In the genomic region with DNA sequence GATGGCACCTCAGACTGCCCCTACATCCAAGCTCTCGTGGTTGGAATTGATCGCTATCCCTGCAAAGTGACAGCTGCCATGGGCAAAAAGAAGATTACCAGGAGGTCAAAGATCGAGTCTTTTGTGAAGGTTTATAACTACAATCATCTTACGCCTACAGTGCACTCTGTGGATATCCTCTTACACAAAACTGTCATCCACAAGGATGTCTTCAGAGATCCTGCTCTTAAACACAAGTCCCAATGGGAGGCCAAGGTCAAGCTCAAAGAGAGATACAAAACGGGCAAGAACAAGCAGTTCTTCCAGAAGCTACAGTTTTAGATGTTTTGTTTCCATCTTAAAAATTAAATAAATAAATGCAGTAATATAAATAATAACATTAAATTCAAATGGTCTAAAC, we compare ENCODE assay signal across 25 cellular contexts. TPM values are rescaled to one million over a fixed set of nuclear protein-coding genes. Genes with fewer than 3 reads are reported as not detected.
DNase-seq lines count a peak whose midpoint lies in the region; ATAC-seq, FAIRE-seq and TF ChIP-seq lines count a peak whose summit lies in the region.
"Had no signal": no experiment of that assay in that cellular context is flagged by ENCODE, and none has a peak within 500 bp of the region (broad histone marks: within the 10 kb centered on the region; RNA-seq: fewer than 3 reads in every experiment).

No MANE protein-coding gene starts in this region.

- no peak overlapping the region for H3K4me3 Mint-ChIP-seq in glutamatergic neuron (ENCODE audit: unreplicated experiment)
- H3K4me3 Mint-ChIP-seq: CD4-positive, CD25-positive, alpha-beta regulatory T cell; GM23338; H9 had no signal

- H3K27me3 Mint-ChIP-seq in glutamatergic neuron (ENCODE audit: unreplicated experiment), result peaks cover 2% of the 10 kb centered on the region
- H3K27me3 Mint-ChIP-seq: CD4-positive, CD25-positive, alpha-beta regulatory T cell had no signal

- FAIRE-seq in HTR-8/SVneo (lab: Jason Lieb, UNC), result no peak

- ATAC-seq in Right ventricle myocardium inferior, result no peak
- peak; percentile 45 for ATAC-seq in sciatic nerve
- no peak for ATAC-seq in GM18520 (IDR thresholded peaks at IDR 0.05; ENCODE audit: unreplicated experiment)
- ATAC-seq: GM23338, PC-3, SK-N-SH treated with all-trans-retinoic acid at 6 μM for 48 hours had no signal

- H3K27me3 ChIP-seq in left ventricle myocardium inferior (ENCODE audit: low read depth), result no peaks in the 10 kb centered on the region
- H3K27me3 ChIP-seq: BLaER1, MG63, SJCRH30 had no signal

- intact Hi-C loops in left ventricle myocardium inferior (cut with micrococcal nuclease), result no loop called here
- intact Hi-C loops in Right ventricle myocardium inferior (cut with DNase I), result no loop called here
- intact Hi-C loops in sciatic nerve (cut with DNase I), result no loop called here

- H3K36me3 ChIP-seq in left ventricle myocardium inferior, result peaks cover 42% of the 10 kb centered on the region

- peak overlapping the region; percentile 71 for H3K27ac Mint-ChIP-seq in glutamatergic neuron (ENCODE audit: unreplicated experiment)
- H3K27ac Mint-ChIP-seq: GM23338 had no signal

- H3K9me3 Mint-ChIP-seq in glutamatergic neuron (ENCODE audit: unreplicated experiment), result peaks cover 5% of the 10 kb centered on the region
- H3K9me3 Mint-ChIP-seq: GM23338, H9 had no signal

- peaks cover 12% of the 10 kb centered on the region for H3K36me3 Mint-ChIP-seq in glutamatergic neuron (ENCODE audit: unreplicated experiment)

- no peak overlapping the region for H3K4me3 ChIP-seq in left ventricle myocardium inferior
- H3K4me3 ChIP-seq: BLaER1, GM23338, MG63, SJCRH30 had no signal

- H3K9me3 ChIP-seq in left ventricle myocardium inferior (replicated peaks), result no peaks in the 10 kb centered on the region
- H3K9me3 ChIP-seq: SJCRH30 had no signal

- H3K4me1 ChIP-seq in left ventricle myocardium inferior, result peaks cover 29% of the 10 kb centered on the region
- H3K4me1 ChIP-seq: BLaER1, SJCRH30 had no signal

- H3K4me1 Mint-ChIP-seq in glutamatergic neuron (ENCODE audit: low read depth, unreplicated experiment), result peaks cover 4% of the 10 kb centered on the region

- no peak for DNase-seq in left ventricle myocardium inferior
- DNase-seq in Right ventricle myocardium inferior (ENCODE audit: missing footprints), result no peak
- DNase-seq in NCI-H2227 treated with DMSO at 0.1 percent for 48 hours (lab: John Stamatoyannopoulos, UW), result peak; percentile 60
- no peak for DNase-seq in glutamatergic neuron
- no peak for DNase-seq in sciatic nerve (ENCODE audit: low spot score)
- DNase-seq in NCI-H2029 treated with DMSO at 0.1 percent for 48 hours (lab: John Stamatoyannopoulos, UW), result no peak
- no peak for DNase-seq in HTR-8/SVneo (ENCODE audit: insufficient read length, low spot score)
- DNase-seq: CD4-positive, CD25-positive, alpha-beta regulatory T cell; DMS53; H9; IMR-90; KG1; NCI-H1105 treated with DMSO at 0.1 percent for 48 hours; NCI-H146; NCI-H2029; NCI-H2171; NCI-H748 treated with DMSO at 0.1 percent for 48 hours; NK-92 treated with Interleukin-12 subunit alpha and Interleukin-12 subunit beta, amount 100 ng/mL, for 24 hours; PC-3 had no signal

- TF ChIP-seq CTCF in left ventricle myocardium inferior (IDR thresholded peaks at IDR 0.05; ENCODE audit: borderline replicate concordance) (no peak), glutamatergic neuron (IDR thresholded peaks at IDR 0.05; ENCODE audit: partially characterized antibody, unreplicated experiment) (no peak)

- peak overlapping the region; percentile 55 for H3K27ac ChIP-seq in left ventricle myocardium inferior (replicated peaks)
- H3K27ac ChIP-seq: BLaER1, SJCRH30 had no signal

RNA-seq across cellular contexts. Expression of a gene that starts 45.4 kb away (rescaled TPM):
- total RNA-seq in left ventricle myocardium inferior, result 12.8 TPM
- 12.6 TPM for total RNA-seq in Right ventricle myocardium inferior
- total RNA-seq in glutamatergic neuron (ENCODE audit: unreplicated experiment), result 25.0 TPM
- total RNA-seq in sciatic nerve, result 36.3 TPM
